Comparison of ENCODE assay signal across 1 cellular context in the genomic region with DNA sequence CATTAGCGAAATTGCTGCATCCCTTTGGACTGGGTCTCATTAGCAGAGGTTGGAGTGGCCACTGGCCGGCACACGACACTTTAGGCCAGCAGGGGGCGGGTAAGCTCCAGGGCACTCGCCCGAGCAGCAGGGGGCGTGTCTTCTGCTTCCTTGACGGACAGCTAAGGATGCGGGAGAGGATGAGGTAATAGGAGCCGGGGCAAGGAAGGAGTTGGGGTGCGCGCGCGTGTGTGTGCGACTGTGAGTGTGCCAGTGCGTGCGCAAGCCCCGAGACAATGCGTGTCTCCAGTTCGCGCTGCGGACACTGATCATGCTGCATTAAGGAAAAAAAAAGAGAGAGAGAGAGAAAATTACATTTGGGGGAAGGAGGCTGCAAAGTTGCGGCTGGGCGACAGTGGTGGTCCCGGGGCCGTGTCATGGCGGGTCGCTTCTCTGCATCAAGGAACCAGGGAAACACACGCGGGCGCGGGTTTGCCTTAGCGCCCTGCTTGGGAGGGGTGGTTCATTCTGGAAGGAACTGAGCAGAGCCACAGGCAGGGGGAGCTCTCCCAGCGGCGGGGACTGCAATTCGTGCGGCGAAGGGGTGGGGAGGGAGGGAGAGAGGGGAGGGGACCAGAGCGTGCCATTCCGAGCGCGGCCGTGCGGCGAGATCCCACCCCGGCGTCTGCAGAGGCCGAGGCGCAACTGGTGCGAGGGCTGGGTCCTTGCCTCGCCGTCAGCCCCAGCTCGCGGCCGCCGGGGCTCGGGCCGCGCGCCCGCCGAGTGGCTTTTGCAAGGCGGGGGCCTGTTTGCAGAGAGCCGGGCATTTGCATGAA.
TF ChIP-seq lines count a peak whose summit lies in the region.

TSS of gene DTX4 (plus strand) at position 625 of the 815 bp plus-strand sequence. CDS start 464 bp downstream, outside the sequence.

TF ChIP-seq in GM12878, 131 proteins besides CTCF, POLR2A, EP300 and RAD21 (continued from another document and continues in another):
- TF ChIP-seq, protein P1, sequence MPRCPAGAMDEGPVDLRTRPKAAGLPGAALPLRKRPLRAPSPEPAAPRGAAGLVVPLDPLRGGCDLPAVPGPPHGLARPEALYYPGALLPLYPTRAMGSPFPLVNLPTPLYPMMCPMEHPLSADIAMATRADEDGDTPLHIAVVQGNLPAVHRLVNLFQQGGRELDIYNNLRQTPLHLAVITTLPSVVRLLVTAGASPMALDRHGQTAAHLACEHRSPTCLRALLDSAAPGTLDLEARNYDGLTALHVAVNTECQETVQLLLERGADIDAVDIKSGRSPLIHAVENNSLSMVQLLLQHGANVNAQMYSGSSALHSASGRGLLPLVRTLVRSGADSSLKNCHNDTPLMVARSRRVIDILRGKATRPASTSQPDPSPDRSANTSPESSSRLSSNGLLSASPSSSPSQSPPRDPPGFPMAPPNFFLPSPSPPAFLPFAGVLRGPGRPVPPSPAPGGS (IDR thresholded peaks at IDR 0.05; ENCODE audit: borderline replicate concordance, insufficient read depth, low read depth, low read length, poor library complexity, severe bottlenecking), result peak; percentile 41
- TF ChIP-seq ATF3 (IDR thresholded peaks at IDR 0.05; ENCODE audit: borderline replicate concordance, extremely low read depth, low read depth, low read length) (no peak), TCF12 (IDR thresholded peaks at IDR 0.05; ENCODE audit: low read depth, low read length) (0 out of 2 replicates have a peak, but pooled peaks have one; percentile 26), ZBTB4 (CRISPR knock-in tag; IDR thresholded peaks at IDR 0.05) (no peak), GATAD2B (conservative IDR thresholded peaks at IDR 0.05; ENCODE audit: low read depth) (peak; percentile 18; the same call in 1 of the 2 replicates), RBBP5 (conservative IDR thresholded peaks at IDR 0.05) (no peak), TAF1 (IDR thresholded peaks at IDR 0.05; ENCODE audit: borderline replicate concordance, low read depth, low read length) (0 out of 2 replicates have a peak, but pooled peaks have one; percentile 61), CHD1 (IDR thresholded peaks at IDR 0.05; ENCODE audit: low read depth, low read length) (no peak), USF1 (IDR thresholded peaks at IDR 0.05; ENCODE audit: borderline replicate concordance, extremely low read length, insufficient read depth, low read depth, low read length) (no peak), RB1 (IDR thresholded peaks at IDR 0.05; ENCODE audit: borderline replicate concordance) (peak; percentile 61; the same call in 1 of the 2 replicates), HDAC2 (IDR thresholded peaks at IDR 0.05) (no peak), SUZ12 (IDR thresholded peaks at IDR 0.05; ENCODE audit: unreplicated experiment) (no peak), IKZF2 (IDR thresholded peaks at IDR 0.05) (peak; percentile 35 to 57; a peak in 1 of 4 replicates), PAX8 (IDR thresholded peaks at IDR 0.05) (no peak), POLR2AphosphoS2 (IDR thresholded peaks at IDR 0.05; ENCODE audit: low read depth, low read length) (no peak), YBX1 (IDR thresholded peaks at IDR 0.05) (no peak), ZSCAN29 (IDR thresholded peaks at IDR 0.05) (no peak), MYC (IDR thresholded peaks at IDR 0.05; ENCODE audit: insufficient read depth, insufficient read length, insufficient replicate concordance, low read length, severe bottlenecking) (no peak), KDM1A (IDR thresholded peaks at IDR 0.05; ENCODE audit: borderline replicate concordance) (no peak), SIN3A (IDR thresholded peaks at IDR 0.05; ENCODE audit: low read depth, low read length) (no peak), HSF1 (IDR thresholded peaks at IDR 0.05; ENCODE audit: low read depth, low read length) (no peak), KLF5 (IDR thresholded peaks at IDR 0.05; ENCODE audit: partially characterized antibody) (peak; percentile 59), ETV6 (conservative IDR thresholded peaks at IDR 0.05 in 1 of 2, IDR thresholded peaks at IDR 0.05 in 1 of 2; ENCODE audit: borderline replicate concordance in 1 of 2, low read depth in 1 of 2) (no peak), ZNF207 (IDR thresholded peaks at IDR 0.05; ENCODE audit: borderline replicate concordance) (peak; percentile 82), FOXK2 (IDR thresholded peaks at IDR 0.05) (no peak), PKNOX1 (IDR thresholded peaks at IDR 0.05) (peak; percentile 98), NFYA (IDR thresholded peaks at IDR 0.05; ENCODE audit: borderline replicate concordance, low read depth, low read length) (no peak), BACH1 (IDR thresholded peaks at IDR 0.05; ENCODE audit: borderline replicate concordance) (peak; percentile 39; the same call in 1 of the 2 replicates), BHLHE40 (IDR thresholded peaks at IDR 0.05; ENCODE audit: borderline replicate concordance in 1 of 2, low read depth in 2 of 2, low read length in 1 of 2) (peak; percentile 72 to 83; a peak in 3 of 4 replicates)
- TF ChIP-seq, protein P2, sequence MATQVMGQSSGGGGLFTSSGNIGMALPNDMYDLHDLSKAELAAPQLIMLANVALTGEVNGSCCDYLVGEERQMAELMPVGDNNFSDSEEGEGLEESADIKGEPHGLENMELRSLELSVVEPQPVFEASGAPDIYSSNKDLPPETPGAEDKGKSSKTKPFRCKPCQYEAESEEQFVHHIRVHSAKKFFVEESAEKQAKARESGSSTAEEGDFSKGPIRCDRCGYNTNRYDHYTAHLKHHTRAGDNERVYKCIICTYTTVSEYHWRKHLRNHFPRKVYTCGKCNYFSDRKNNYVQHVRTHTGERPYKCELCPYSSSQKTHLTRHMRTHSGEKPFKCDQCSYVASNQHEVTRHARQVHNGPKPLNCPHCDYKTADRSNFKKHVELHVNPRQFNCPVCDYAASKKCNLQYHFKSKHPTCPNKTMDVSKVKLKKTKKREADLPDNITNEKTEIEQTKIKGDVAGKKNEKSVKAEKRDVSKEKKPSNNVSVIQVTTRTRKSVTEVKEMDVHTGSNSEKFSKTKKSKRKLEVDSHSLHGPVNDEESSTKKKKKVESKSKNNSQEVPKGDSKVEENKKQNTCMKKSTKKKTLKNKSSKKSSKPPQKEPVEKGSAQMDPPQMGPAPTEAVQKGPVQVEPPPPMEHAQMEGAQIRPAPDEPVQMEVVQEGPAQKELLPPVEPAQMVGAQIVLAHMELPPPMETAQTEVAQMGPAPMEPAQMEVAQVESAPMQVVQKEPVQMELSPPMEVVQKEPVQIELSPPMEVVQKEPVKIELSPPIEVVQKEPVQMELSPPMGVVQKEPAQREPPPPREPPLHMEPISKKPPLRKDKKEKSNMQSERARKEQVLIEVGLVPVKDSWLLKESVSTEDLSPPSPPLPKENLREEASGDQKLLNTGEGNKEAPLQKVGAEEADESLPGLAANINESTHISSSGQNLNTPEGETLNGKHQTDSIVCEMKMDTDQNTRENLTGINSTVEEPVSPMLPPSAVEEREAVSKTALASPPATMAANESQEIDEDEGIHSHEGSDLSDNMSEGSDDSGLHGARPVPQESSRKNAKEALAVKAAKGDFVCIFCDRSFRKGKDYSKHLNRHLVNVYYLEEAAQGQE (IDR thresholded peaks at IDR 0.05; ENCODE audit: low read depth, low read length), result no peak
- TF ChIP-seq, protein P3, sequence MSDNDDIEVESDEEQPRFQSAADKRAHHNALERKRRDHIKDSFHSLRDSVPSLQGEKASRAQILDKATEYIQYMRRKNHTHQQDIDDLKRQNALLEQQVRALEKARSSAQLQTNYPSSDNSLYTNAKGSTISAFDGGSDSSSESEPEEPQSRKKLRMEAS (IDR thresholded peaks at IDR 0.05; ENCODE audit: low read depth, low read length), result peak; percentile 57
- TF ChIP-seq, protein P4, sequence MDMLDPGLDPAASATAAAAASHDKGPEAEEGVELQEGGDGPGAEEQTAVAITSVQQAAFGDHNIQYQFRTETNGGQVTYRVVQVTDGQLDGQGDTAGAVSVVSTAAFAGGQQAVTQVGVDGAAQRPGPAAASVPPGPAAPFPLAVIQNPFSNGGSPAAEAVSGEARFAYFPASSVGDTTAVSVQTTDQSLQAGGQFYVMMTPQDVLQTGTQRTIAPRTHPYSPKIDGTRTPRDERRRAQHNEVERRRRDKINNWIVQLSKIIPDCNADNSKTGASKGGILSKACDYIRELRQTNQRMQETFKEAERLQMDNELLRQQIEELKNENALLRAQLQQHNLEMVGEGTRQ (IDR thresholded peaks at IDR 0.05; ENCODE audit: borderline replicate concordance, low read depth, low read length), result no peak
- TF ChIP-seq, protein P5, sequence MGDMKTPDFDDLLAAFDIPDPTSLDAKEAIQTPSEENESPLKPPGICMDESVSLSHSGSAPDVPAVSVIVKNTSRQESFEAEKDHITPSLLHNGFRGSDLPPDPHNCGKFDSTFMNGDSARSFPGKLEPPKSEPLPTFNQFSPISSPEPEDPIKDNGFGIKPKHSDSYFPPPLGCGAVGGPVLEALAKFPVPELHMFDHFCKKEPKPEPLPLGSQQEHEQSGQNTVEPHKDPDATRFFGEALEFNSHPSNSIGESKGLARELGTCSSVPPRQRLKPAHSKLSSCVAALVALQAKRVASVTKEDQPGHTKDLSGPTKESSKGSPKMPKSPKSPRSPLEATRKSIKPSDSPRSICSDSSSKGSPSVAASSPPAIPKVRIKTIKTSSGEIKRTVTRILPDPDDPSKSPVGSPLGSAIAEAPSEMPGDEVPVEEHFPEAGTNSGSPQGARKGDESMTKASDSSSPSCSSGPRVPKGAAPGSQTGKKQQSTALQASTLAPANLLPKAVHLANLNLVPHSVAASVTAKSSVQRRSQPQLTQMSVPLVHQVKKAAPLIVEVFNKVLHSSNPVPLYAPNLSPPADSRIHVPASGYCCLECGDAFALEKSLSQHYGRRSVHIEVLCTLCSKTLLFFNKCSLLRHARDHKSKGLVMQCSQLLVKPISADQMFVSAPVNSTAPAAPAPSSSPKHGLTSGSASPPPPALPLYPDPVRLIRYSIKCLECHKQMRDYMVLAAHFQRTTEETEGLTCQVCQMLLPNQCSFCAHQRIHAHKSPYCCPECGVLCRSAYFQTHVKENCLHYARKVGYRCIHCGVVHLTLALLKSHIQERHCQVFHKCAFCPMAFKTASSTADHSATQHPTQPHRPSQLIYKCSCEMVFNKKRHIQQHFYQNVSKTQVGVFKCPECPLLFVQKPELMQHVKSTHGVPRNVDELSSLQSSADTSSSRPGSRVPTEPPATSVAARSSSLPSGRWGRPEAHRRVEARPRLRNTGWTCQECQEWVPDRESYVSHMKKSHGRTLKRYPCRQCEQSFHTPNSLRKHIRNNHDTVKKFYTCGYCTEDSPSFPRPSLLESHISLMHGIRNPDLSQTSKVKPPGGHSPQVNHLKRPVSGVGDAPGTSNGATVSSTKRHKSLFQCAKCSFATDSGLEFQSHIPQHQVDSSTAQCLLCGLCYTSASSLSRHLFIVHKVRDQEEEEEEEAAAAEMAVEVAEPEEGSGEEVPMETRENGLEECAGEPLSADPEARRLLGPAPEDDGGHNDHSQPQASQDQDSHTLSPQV (IDR thresholded peaks at IDR 0.05), result 0 out of 2 replicates have a peak, but pooled peaks have one; percentile 35
